ENCODE assay signal across 8 cellular contexts in the genomic region with DNA sequence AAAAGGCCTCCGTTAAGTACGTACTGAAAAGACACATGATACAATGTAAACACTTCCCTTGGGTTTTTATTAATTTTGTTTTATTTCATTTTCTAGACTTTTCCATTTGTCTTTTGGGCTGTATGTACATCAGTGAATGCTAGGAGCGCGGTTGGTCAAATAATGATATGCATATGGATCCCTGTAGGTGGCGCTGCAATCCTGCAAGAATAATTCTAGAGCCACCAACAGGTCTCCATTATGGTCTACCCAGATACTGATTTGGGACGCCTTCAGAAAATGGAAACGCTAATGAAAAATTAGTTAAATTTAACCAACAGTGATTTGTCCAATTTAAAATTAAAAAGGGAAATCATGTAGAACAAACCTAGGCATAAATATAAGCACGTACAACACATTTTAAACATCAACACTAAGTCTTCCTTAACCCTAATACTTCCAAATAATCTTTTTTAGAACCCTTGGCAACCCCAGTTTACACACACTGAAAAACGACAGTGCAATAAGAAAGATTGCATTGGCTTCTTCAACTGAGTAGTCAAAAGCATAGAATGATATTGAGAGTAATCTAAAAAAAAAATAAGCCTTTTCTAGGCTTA.
DNase-seq lines count a peak whose midpoint lies in the region; ATAC-seq lines count a peak whose summit lies in the region.

No MANE protein-coding gene starts in this region.

- no peaks in the 10 kb centered on the region for H3K4me1 Mint-ChIP-seq in activated naive CD4-positive, alpha-beta T cell treated with anti-CD3 and anti-CD28 coated beads for 36 hours (ENCODE audit: low read depth)

- intact Hi-C loops in activated naive CD4-positive, alpha-beta T cell treated with anti-CD3 and anti-CD28 coated beads for 36 hours (cut with micrococcal nuclease) = loop anchor here (1.0 to 2.0 kb wide), 2 partner anchors 1079 to 1128 kb away; no protein-coding TSS in a partner anchor

- CTCF ChIA-PET in activated naive CD4-positive, alpha-beta T cell treated with anti-CD3 and anti-CD28 coated beads for 36 hours (lab: Charles Lee) = no interaction called here

- H3K27ac Mint-ChIP-seq in activated naive CD4-positive, alpha-beta T cell treated with anti-CD3 and anti-CD28 coated beads for 36 hours = no peak overlapping the region

- H3K36me3 Mint-ChIP-seq in activated naive CD4-positive, alpha-beta T cell treated with anti-CD3 and anti-CD28 coated beads for 36 hours (ENCODE audit: low read depth) = no peaks in the 10 kb centered on the region

- no peak overlapping the region for H3K4me3 ChIP-seq in Jurkat, Clone E6-1 (ENCODE audit: low read length)

- H3K9me3 Mint-ChIP-seq in activated naive CD4-positive, alpha-beta T cell treated with anti-CD3 and anti-CD28 coated beads for 36 hours = no peaks in the 10 kb centered on the region

- no peak overlapping the region for H3K4me3 Mint-ChIP-seq in activated naive CD4-positive, alpha-beta T cell treated with anti-CD3 and anti-CD28 coated beads for 36 hours

- DNase-seq in activated naive CD4-positive, alpha-beta T cell treated with anti-CD3 and anti-CD28 coated beads for 36 hours = peak; percentile 47
- DNase-seq in activated naive CD4-positive, alpha-beta T cell (lab: John Stamatoyannopoulos, UW) = no peak
- peak; percentile 57 for DNase-seq in H4 (ENCODE audit: low spot score)
- DNase-seq in Jurkat, Clone E6-1 (ENCODE audit: low read depth, low spot score) = peak; percentile 44
- DNase-seq in OCI-M1 (lab: John Stamatoyannopoulos, UW) = peak; percentile 92
- DNase-seq in cerebellum (ENCODE audit: low spot score) = peak; percentile 60
- peak; percentile 66 for DNase-seq in left lobe of liver (ENCODE audit: low spot score)
- peak; percentile 95 for DNase-seq in superior temporal gyrus (ENCODE audit: extremely low spot score)

- ATAC-seq in left lobe of liver = peak; percentile 95

- no peaks in the 10 kb centered on the region for H3K27me3 Mint-ChIP-seq in activated naive CD4-positive, alpha-beta T cell treated with anti-CD3 and anti-CD28 coated beads for 36 hours (ENCODE audit: low read depth)

Comparison
In these comparisons a context has a peak if more than half of its experiments do, and no peak if none do; other contexts are left out.
1. DNase-seq: peak in activated naive CD4-positive, alpha-beta T cell treated with anti-CD3 and anti-CD28 coated beads for 36 hours (single experiment), H4 (single experiment), Jurkat, Clone E6-1 (single experiment), OCI-M1 (single experiment), cerebellum (single experiment), left lobe of liver (single experiment) and superior temporal gyrus (single experiment); none in activated naive CD4-positive, alpha-beta T cell (0 of 4).